Comparison of ENCODE assay signal across 9 cellular contexts in genomic region chr1:211695135-211695816, GRCh38. TPM values are rescaled to one million over a fixed set of nuclear protein-coding genes. Genes with fewer than 3 reads are reported as not detected.
DNase-seq lines count a peak whose midpoint lies in the region; ATAC-seq and TF ChIP-seq lines count a peak whose summit lies in the region.
"Had no signal": no experiment of that assay in that cellular context is flagged by ENCODE, and none has a peak within 500 bp of the region (broad histone marks: within the 10 kb centered on the region; RNA-seq: fewer than 3 reads in every experiment).

No MANE protein-coding gene starts in this region.

- H3K4me3 ChIP-seq in NB4 (ENCODE audit: low read depth, low read length) (no peak overlapping the region), neural progenitor cell (no peak overlapping the region), gastroesophageal sphincter (no peak overlapping the region), psoas muscle (no peak overlapping the region), heart left ventricle (no peak overlapping the region)
- H3K4me3 ChIP-seq: A549 had no signal

- H3K27ac ChIP-seq in neural progenitor cell (no peak overlapping the region), gastroesophageal sphincter (no peak overlapping the region), psoas muscle (no peak overlapping the region), heart left ventricle (no peak overlapping the region)
- H3K27ac ChIP-seq: A549 had no signal

- H3K9me3 ChIP-seq in neural progenitor cell (ENCODE audit: low read depth) (no peaks in the 10 kb centered on the region), gastroesophageal sphincter (no peaks in the 10 kb centered on the region), psoas muscle (no peaks in the 10 kb centered on the region), heart left ventricle (no peaks in the 10 kb centered on the region)
- H3K9me3 ChIP-seq: A549 had no signal

- H3K9ac ChIP-seq in neural progenitor cell, result no peak overlapping the region

- no peaks in the 10 kb centered on the region for H3K4me1 ChIP-seq in neural progenitor cell
- H3K4me1 ChIP-seq in gastroesophageal sphincter, result peaks cover 0 to 10% (median 3%) of the 10 kb centered on the region in 3 donors
- no peaks in the 10 kb centered on the region for H3K4me1 ChIP-seq in psoas muscle
- peaks cover 0 to 11% (median 2%) of the 10 kb centered on the region in 12 donors for H3K4me1 ChIP-seq in heart left ventricle

- H3K4me3 Mint-ChIP-seq in neural progenitor cell, result no peak overlapping the region

- intact Hi-C loops in psoas muscle (cut with DNase I), result loop anchor here in 1 of 2 donors (5.0 kb wide), 1 partner anchor 137 kb away; the partner anchor contains the start of gene LPGAT1
- intact Hi-C loops in heart left ventricle (cut with DNase I), result loop anchor here in 8 of 10 donors (5.0 to 10.0 kb wide), 5 partner anchors 60 to 252 kb away; partner anchors contain the start of gene LPGAT1 (in 4 of the 8)

- ATAC-seq in HG02623 (IDR thresholded peaks at IDR 0.05; ENCODE audit: unreplicated experiment) (peak; percentile 53), gastroesophageal sphincter (no peak), psoas muscle (no peak), heart left ventricle (no peak)
- ATAC-seq: A549 had no signal

- DNase-seq in SIG-M5 treated with dmso at 0.1 percent for 504 hours (lab: John Stamatoyannopoulos, UW; ENCODE audit: unreplicated experiment) (peak; percentile 73), SIG-M5 (lab: John Stamatoyannopoulos, UW) (no peak), NB4 (ENCODE audit: low read depth) (peak; percentile 93), neural progenitor cell (ENCODE audit: low spot score) (peak; percentile 11), psoas muscle (no peak), heart left ventricle (no peak)

- peaks cover 5% of the 10 kb centered on the region for H3K4me1 Mint-ChIP-seq in neural progenitor cell

- no peak overlapping the region for H3K27ac Mint-ChIP-seq in neural progenitor cell

- no peaks in the 10 kb centered on the region for H3K79me2 ChIP-seq in neural progenitor cell (ENCODE audit: low read depth)

- H3K36me3 ChIP-seq in neural progenitor cell (no peaks in the 10 kb centered on the region), gastroesophageal sphincter (no peaks in the 10 kb centered on the region), psoas muscle (ENCODE audit: insufficient read depth in 1 of 2, low read depth in 1 of 2) (no peaks in the 10 kb centered on the region), heart left ventricle (no peaks in the 10 kb centered on the region)

- H3K27me3 ChIP-seq in neural progenitor cell (peaks cover 18% of the 10 kb centered on the region), gastroesophageal sphincter (no peaks in the 10 kb centered on the region), psoas muscle (ENCODE audit: insufficient read depth in 3 of 3, low read length in 2 of 3) (no peaks in the 10 kb centered on the region), heart left ventricle (peaks cover 0 to 5% (median 0%) of the 10 kb centered on the region in 9 donors)

- TF ChIP-seq POLR2A in NB4 (IDR thresholded peaks at IDR 0.05; ENCODE audit: extremely low read depth, insufficient read length) (no peak), gastroesophageal sphincter (IDR thresholded peaks at IDR 0.05) (no peak), heart left ventricle (IDR thresholded peaks at IDR 0.05) (no peak)

- TF ChIP-seq EP300 in gastroesophageal sphincter (IDR thresholded peaks at IDR 0.05), result no peak

- no peak overlapping the region for H2AFZ ChIP-seq in neural progenitor cell (replicated peaks)

- TF ChIP-seq CTCF in NB4 (IDR thresholded peaks at IDR 0.05; ENCODE audit: low read depth, low read length) (no peak), neural progenitor cell (IDR thresholded peaks at IDR 0.05) (no peak), gastroesophageal sphincter (IDR thresholded peaks at IDR 0.05) (no peak), psoas muscle (IDR thresholded peaks at IDR 0.05) (no peak), heart left ventricle (IDR thresholded peaks at IDR 0.05) (no peak)

- H3F3A ChIP-seq in neural progenitor cell (ENCODE audit: low read depth), result no peaks in the 10 kb centered on the region

- no peak overlapping the region for H3K4me2 ChIP-seq in neural progenitor cell
- H3K4me2 ChIP-seq: A549 had no signal

- peaks cover 3% of the 10 kb centered on the region for H3K9me3 Mint-ChIP-seq in neural progenitor cell

- H3K36me3 Mint-ChIP-seq in neural progenitor cell, result no peaks in the 10 kb centered on the region

- 68 to 77% methylated on average over 2 of the region's 10 CpGs for WGBS in gastroesophageal sphincter (ENCODE audit: low coverage in 1 of 2), 2 donors
- 84 to 90% (median 86%) methylated on average over 10 of the region's 10 CpGs for WGBS in psoas muscle, 3 donors
- WGBS in heart left ventricle, 4 donors, result 57 to 71% (median 65%) methylated on average over 10 of the region's 10 CpGs

- no peaks in the 10 kb centered on the region for H4K20me1 ChIP-seq in neural progenitor cell (ENCODE audit: low read depth)

- peaks cover 10% of the 10 kb centered on the region for H3K27me3 Mint-ChIP-seq in neural progenitor cell (ENCODE audit: insufficient read depth, low read depth)

RNA-seq across cellular contexts. Expression of gene NEK2, which starts 19.9 kb away (rescaled TPM):
- 56.0 and 93.3 TPM in 2 replicates for total RNA-seq in neural progenitor cell (ENCODE audit: low replicate concordance)
- under 1 TPM in 1 of 4 donors, not detected in 3; 0.59 TPM for total RNA-seq in gastroesophageal sphincter
- total RNA-seq in psoas muscle, result not detected
- polyA plus RNA-seq in psoas muscle, result under 1 TPM in 2 of 3 donors, not detected in 1; 0.03 to 0.04 TPM
- 1 to 10 TPM in 1 of 9 donors, under 1 TPM in 4, not detected in 4; 0.16 to 2.5 (median 0.34) TPM for total RNA-seq in heart left ventricle
- polyA plus RNA-seq in heart left ventricle, result under 1 TPM in 1 of 2 donors, not detected in 1; 0.10 TPM

Comparison
In these comparisons a context has a peak if more than half of its experiments do, and no peak if none do; other contexts are left out.
1. DNase-seq: peak in SIG-M5 treated with dmso at 0.1 percent for 504 hours (single experiment), NB4 (single experiment) and neural progenitor cell (single experiment); none in SIG-M5 (single experiment), psoas muscle (0 of 2) and heart left ventricle (0 of 5).
2. RNA of gene NEK2, which starts 19.9 kb away (total RNA-seq): 56.0 to 93.3 TPM in neural progenitor cell; 0.16 to 2.5 TPM in heart left ventricle, not detected in psoas muscle and 0.59 TPM in gastroesophageal sphincter; every median in the first group is over 10 times any median in the second.